8 cellular contexts compared by ENCODE assay signal in genomic region chrX:45070116-45071007, GRCh38.
DNase-seq lines count a peak whose midpoint lies in the region; ATAC-seq and TF ChIP-seq lines count a peak whose summit lies in the region.

No MANE protein-coding gene starts in this region.

- H3K27ac ChIP-seq in right atrium auricular region: no peak overlapping the region

- no peak overlapping the region for H3K9ac ChIP-seq in adipocyte (ENCODE audit: low read length)

- DNase-seq in COLO829 (ENCODE audit: low spot score): peak; percentile 3
- DNase-seq in NCI-H2227 treated with DMSO at 0.1 percent for 48 hours (lab: John Stamatoyannopoulos, UW): peak; percentile 53
- DNase-seq in adipocyte (ENCODE audit: low read depth): peak; percentile 70
- no peak for DNase-seq in right atrium auricular region (ENCODE audit: low spot score)
- DNase-seq in smooth muscle cell of the brain vasculature (ENCODE audit: low read depth, low spot score): peak; percentile 29
- DNase-seq in activated CD4-positive, CD25-positive, alpha-beta regulatory T cell treated with anti-CD3 and anti-CD28 coated beads, Interleukin-2, amount 50 U/mL, for 72 hours: no peak

- ATAC-seq in GM18907 (IDR thresholded peaks at IDR 0.05; ENCODE audit: unreplicated experiment): peak; percentile 54
- no peak for ATAC-seq in HG03571 (IDR thresholded peaks at IDR 0.05; ENCODE audit: unreplicated experiment)

- H3K9me3 ChIP-seq in adipocyte (ENCODE audit: control insufficient read depth, low read length) (no peaks in the 10 kb centered on the region), right atrium auricular region (no peaks in the 10 kb centered on the region)

- H3K27me3 ChIP-seq in adipocyte (replicated peaks; ENCODE audit: control insufficient read depth, insufficient read depth, low read length) (no peaks in the 10 kb centered on the region), right atrium auricular region (no peaks in the 10 kb centered on the region)

- peaks cover 14% of the 10 kb centered on the region for H3K36me3 ChIP-seq in adipocyte (ENCODE audit: control insufficient read depth, insufficient read depth, low read length, severe bottlenecking)
- H3K36me3 ChIP-seq in right atrium auricular region: peaks cover 10% of the 10 kb centered on the region

- H3K4me1 ChIP-seq in adipocyte (ENCODE audit: control insufficient read depth, insufficient read depth, low read length): peaks cover 11% of the 10 kb centered on the region
- peaks cover 0 to 10% of the 10 kb centered on the region in 2 donors for H3K4me1 ChIP-seq in right atrium auricular region

- peak; percentile 39 to 77 for TF ChIP-seq CTCF in right atrium auricular region (IDR thresholded peaks at IDR 0.05)

- no peak overlapping the region for H3K4me3 ChIP-seq in adipocyte (ENCODE audit: low read length)
- H3K4me3 ChIP-seq in right atrium auricular region: no peak overlapping the region

Comparison
In these comparisons a context has a peak if more than half of its experiments do, and no peak if none do; other contexts are left out.
1. DNase-seq: peak in COLO829 (single experiment), NCI-H2227 treated with DMSO at 0.1 percent for 48 hours (single experiment), adipocyte (single experiment) and smooth muscle cell of the brain vasculature (single experiment); none in right atrium auricular region (single experiment) and activated CD4-positive, CD25-positive, alpha-beta regulatory T cell treated with anti-CD3 and anti-CD28 coated beads, Interleukin-2, amount 50 U/mL, for 72 hours (single experiment).